ENCODE assay signal across 9 cellular contexts in the genomic region with DNA sequence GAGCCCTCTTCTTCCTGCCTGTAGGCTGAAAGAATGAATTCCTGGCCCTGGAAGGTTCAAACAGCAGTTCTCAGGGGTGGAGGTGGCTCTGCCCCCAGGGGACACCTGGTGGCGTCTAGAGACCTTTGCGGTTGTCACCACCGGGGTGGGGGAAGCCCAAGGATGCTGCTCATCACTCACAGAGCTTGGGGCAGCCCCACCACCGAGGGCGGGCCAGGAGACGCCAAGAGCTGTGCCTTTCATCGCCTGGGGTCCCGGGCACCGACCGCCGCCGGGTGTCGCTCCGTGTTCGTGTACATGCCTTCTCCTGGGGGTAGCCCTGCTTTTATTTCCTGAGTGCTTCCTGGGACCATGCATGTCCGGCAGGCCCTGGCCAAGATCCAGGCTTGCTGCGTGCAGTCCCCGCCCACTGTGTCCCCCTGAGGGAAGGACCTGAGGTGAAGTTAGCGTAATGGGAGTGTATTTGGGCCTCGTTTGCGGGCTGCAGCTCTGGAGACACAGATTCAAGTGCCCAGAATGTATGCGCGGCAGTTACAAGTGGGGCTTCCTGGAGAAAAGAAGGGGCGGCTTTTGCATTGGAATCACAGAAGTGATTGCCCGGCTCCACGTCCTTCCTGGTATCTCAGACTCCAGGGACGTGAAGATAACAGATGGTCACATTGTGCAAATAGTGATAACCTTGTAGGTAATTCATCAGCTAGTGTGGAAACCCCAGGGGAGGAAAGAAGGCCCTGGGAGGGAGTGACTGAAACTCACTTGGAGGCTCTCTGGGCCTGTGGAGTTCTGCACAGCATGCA. TPM values are rescaled to one million over a fixed set of nuclear protein-coding genes. Genes with fewer than 3 reads are reported as not detected.
DNase-seq lines count a peak whose midpoint lies in the region; ATAC-seq and TF ChIP-seq lines count a peak whose summit lies in the region.
"Had no signal": no experiment of that assay in that cellular context is flagged by ENCODE, and none has a peak within 500 bp of the region (broad histone marks: within the 10 kb centered on the region; RNA-seq: fewer than 3 reads in every experiment).

No MANE protein-coding gene starts in this region.

- H3K9ac ChIP-seq in trophoblast cell (ENCODE audit: low read length): no peak overlapping the region

- peak overlapping the region; percentile 20 for H3K27ac ChIP-seq in trophoblast cell (ENCODE audit: low read depth, low read length)

- no peaks in the 10 kb centered on the region for H3K27me3 ChIP-seq in trophoblast cell (ENCODE audit: insufficient read depth, low read length)

- in situ Hi-C loops in G401 (cut with HindIII; ENCODE audit: low sequenced_read_pairs): no loop called here

- H4K8ac ChIP-seq in trophoblast cell (ENCODE audit: low read depth, low read length): no peak overlapping the region

- peak overlapping the region; percentile 19 for H2BK5ac ChIP-seq in trophoblast cell (ENCODE audit: low read depth, low read length, poor library complexity)

- H3K9me3 ChIP-seq in trophoblast cell (ENCODE audit: insufficient read depth, low read depth, low read length): no peaks in the 10 kb centered on the region

- peak overlapping the region; percentile 93 for H3K27ac Mint-ChIP-seq in WTC11
- H3K27ac Mint-ChIP-seq in central memory CD8-positive, alpha-beta T cell (ENCODE audit: low read depth): peak overlapping the region; percentile 38

- peak overlapping the region; percentile 2 for H2AFZ ChIP-seq in trophoblast cell (ENCODE audit: insufficient read depth, low read length, poor library complexity)

- no peak overlapping the region for H3K14ac ChIP-seq in trophoblast cell (ENCODE audit: low read length)

- no peak overlapping the region for H4K12ac ChIP-seq in trophoblast cell (ENCODE audit: low read depth, low read length)

- CTCF ChIA-PET in WTC11 (lab: Charles Lee): interaction anchor here (0.5 to 2.5 kb wide), 15 partner anchors 9 to 333 kb away, joined by 3 to 17 read pairs (median 3); partner anchors contain the start of gene AP3D1

- peaks cover 3% of the 10 kb centered on the region for H3K79me1 ChIP-seq in trophoblast cell (ENCODE audit: low read length)

- peaks cover 4% of the 10 kb centered on the region for H3K36me3 Mint-ChIP-seq in WTC11
- H3K36me3 Mint-ChIP-seq in central memory CD8-positive, alpha-beta T cell (ENCODE audit: insufficient read depth): peaks cover 4% of the 10 kb centered on the region

- H2BK12ac ChIP-seq in trophoblast cell (ENCODE audit: low read length): no peak overlapping the region

- peaks cover 43% of the 10 kb centered on the region for H3K4me1 Mint-ChIP-seq in WTC11
- H3K4me1 Mint-ChIP-seq in central memory CD8-positive, alpha-beta T cell: peaks cover 38% of the 10 kb centered on the region

- H2BK120ac ChIP-seq in trophoblast cell (ENCODE audit: insufficient read depth, low read length, poor library complexity): no peak overlapping the region

- H3K4me2 ChIP-seq in trophoblast cell (ENCODE audit: low read length): peak overlapping the region; percentile 28

- H3K36me3 ChIP-seq in trophoblast cell (ENCODE audit: control insufficient read depth in 1 of 2, insufficient read depth in 2 of 2, low read length in 2 of 2): no peaks in the 10 kb centered on the region

- no peak overlapping the region for H3K4me3 Mint-ChIP-seq in WTC11
- H3K4me3 Mint-ChIP-seq in central memory CD8-positive, alpha-beta T cell: peak overlapping the region; percentile 9
- H3K4me3 Mint-ChIP-seq: dendritic cell treated with granulocyte-macrophage colony-stimulating factor and Interleukin-4, amounts not matched to agents 40 ng/mL and 50 ng/mL, for 4 days had no signal

- no peak overlapping the region for H3K4me3 ChIP-seq in trophoblast cell (ENCODE audit: low read depth, low read length)

- H3K27me3 Mint-ChIP-seq in WTC11 (ENCODE audit: low read depth): no peaks in the 10 kb centered on the region
- no peaks in the 10 kb centered on the region for H3K27me3 Mint-ChIP-seq in central memory CD8-positive, alpha-beta T cell
- H3K27me3 Mint-ChIP-seq: dendritic cell treated with granulocyte-macrophage colony-stimulating factor and Interleukin-4, amounts not matched to agents 40 ng/mL and 50 ng/mL, for 4 days had no signal

- H3K18ac ChIP-seq in trophoblast cell (ENCODE audit: low read length): no peak overlapping the region

- peaks cover 28% of the 10 kb centered on the region for H3K79me2 ChIP-seq in trophoblast cell (ENCODE audit: control insufficient read depth, insufficient read depth, low read length, poor library complexity)

- ATAC-seq in GM18870 (IDR thresholded peaks at IDR 0.05; ENCODE audit: unreplicated experiment) (peak; percentile 35), HG03060 (IDR thresholded peaks at IDR 0.05; ENCODE audit: low read depth, unreplicated experiment) (peak; percentile 29), WTC11 (peak; percentile 71)
- ATAC-seq in central memory CD8-positive, alpha-beta T cell (replicated peaks; ENCODE audit: extremely low read depth, poor library complexity, severe bottlenecking): peak; percentile 90

- no peak for TF ChIP-seq CTCF in WTC11 (IDR thresholded peaks at IDR 0.05)

- DNase-seq in WTC11 (ENCODE audit: low spot score) (peak; percentile 49), trophoblast cell (peak; percentile 77 to 78), cerebellar cortex (ENCODE audit: low spot score) (no peak), 8988T (no peak), G401 (ENCODE audit: low spot score) (no peak)
- peak; percentile 53 to 75 for DNase-seq in central memory CD8-positive, alpha-beta T cell (ENCODE audit: low spot score in 2 of 2)

- no CpG with 5 or more reads among the region's 27 CpGs for WGBS in trophoblast cell (ENCODE audit: extremely low coverage, insufficient coverage, insufficient read length)

- H3K4ac ChIP-seq in trophoblast cell (ENCODE audit: low read depth, low read length): peak overlapping the region; percentile 30

- H3K23ac ChIP-seq in trophoblast cell (ENCODE audit: low read length): no peak overlapping the region

- no peaks in the 10 kb centered on the region for H3K9me3 Mint-ChIP-seq in WTC11
- no peaks in the 10 kb centered on the region for H3K9me3 Mint-ChIP-seq in central memory CD8-positive, alpha-beta T cell
- H3K9me3 Mint-ChIP-seq: dendritic cell treated with granulocyte-macrophage colony-stimulating factor and Interleukin-4, amounts not matched to agents 40 ng/mL and 50 ng/mL, for 4 days had no signal

- H2AK5ac ChIP-seq in trophoblast cell (ENCODE audit: low read length): no peak overlapping the region

- H4K91ac ChIP-seq in trophoblast cell (ENCODE audit: low read depth, low read length): no peak overlapping the region

- peaks cover 46 to 57% of the 10 kb centered on the region in 2 experiments for H3K4me1 ChIP-seq in trophoblast cell (ENCODE audit: control insufficient read depth in 1 of 2, insufficient read depth in 2 of 2, low read length in 2 of 2)

- POLR2A ChIA-PET in WTC11 (lab: Charles Lee): interaction anchor here (0.8 to 0.9 kb wide), 2 partner anchors 14 to 68 kb away, joined by 3 read pairs; no protein-coding TSS in a partner anchor

TF ChIP-seq in WTC11, 78 proteins besides CTCF, POLR2A, EP300 and RAD21 (continues in another document):
- TF ChIP-seq CREM (CRISPR knock-in tag; IDR thresholded peaks at IDR 0.05): no peak
- TF ChIP-seq ZNF425 (CRISPR knock-in tag; conservative IDR thresholded peaks at IDR 0.05): no peak
- no peak for TF ChIP-seq GRHL2 (CRISPR knock-in tag; IDR thresholded peaks at IDR 0.05; ENCODE audit: insufficient replicate concordance, severe bottlenecking)
- TF ChIP-seq ZNF671 (CRISPR knock-in tag; IDR thresholded peaks at IDR 0.05): no peak
- TF ChIP-seq, protein P1, sequence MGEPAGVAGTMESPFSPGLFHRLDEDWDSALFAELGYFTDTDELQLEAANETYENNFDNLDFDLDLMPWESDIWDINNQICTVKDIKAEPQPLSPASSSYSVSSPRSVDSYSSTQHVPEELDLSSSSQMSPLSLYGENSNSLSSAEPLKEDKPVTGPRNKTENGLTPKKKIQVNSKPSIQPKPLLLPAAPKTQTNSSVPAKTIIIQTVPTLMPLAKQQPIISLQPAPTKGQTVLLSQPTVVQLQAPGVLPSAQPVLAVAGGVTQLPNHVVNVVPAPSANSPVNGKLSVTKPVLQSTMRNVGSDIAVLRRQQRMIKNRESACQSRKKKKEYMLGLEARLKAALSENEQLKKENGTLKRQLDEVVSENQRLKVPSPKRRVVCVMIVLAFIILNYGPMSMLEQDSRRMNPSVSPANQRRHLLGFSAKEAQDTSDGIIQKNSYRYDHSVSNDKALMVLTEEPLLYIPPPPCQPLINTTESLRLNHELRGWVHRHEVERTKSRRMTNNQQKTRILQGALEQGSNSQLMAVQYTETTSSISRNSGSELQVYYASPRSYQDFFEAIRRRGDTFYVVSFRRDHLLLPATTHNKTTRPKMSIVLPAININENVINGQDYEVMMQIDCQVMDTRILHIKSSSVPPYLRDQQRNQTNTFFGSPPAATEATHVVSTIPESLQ (CRISPR knock-in tag; IDR thresholded peaks at IDR 0.05): no peak

RNA-seq across cellular contexts. Expression of gene DOT1L, which starts 7.8 kb away (rescaled TPM):
- 99.2 to 111 TPM (median 103 TPM) in 3 replicates for total RNA-seq in WTC11 (2021)
- 18.1 and 18.3 TPM in 2 replicates for polyA plus RNA-seq in trophoblast cell (2013)
- total RNA-seq in G401 (2014; rRNA removed; shearing (Covaris generic)): 12.1 and 14.8 TPM in 2 replicates

RNA-seq across cellular contexts. Expression of gene AP3D1, which starts 20.2 kb away (rescaled TPM):
- total RNA-seq in WTC11 (2021): 160 to 190 TPM (median 163 TPM) in 3 replicates
- polyA plus RNA-seq in trophoblast cell (2013): 96.9 and 101 TPM in 2 replicates
- total RNA-seq in G401 (2014; rRNA removed; shearing (Covaris generic)): 195 and 235 TPM in 2 replicates

Comparison
In these comparisons a context has a peak if more than half of its experiments do, and no peak if none do; other contexts are left out.
1. ATAC-seq: peak in every context shown above with its lines; median percentile 90 in central memory CD8-positive, alpha-beta T cell; 71 in WTC11; 35 in GM18870; 29 in HG03060.
2. DNase-seq: peak in WTC11 (single experiment), central memory CD8-positive, alpha-beta T cell (2 of 2) and trophoblast cell (2 of 2); none in cerebellar cortex (single experiment), 8988T (single experiment) and G401 (single experiment).